8 cellular contexts compared by ENCODE assay signal in the genomic region with DNA sequence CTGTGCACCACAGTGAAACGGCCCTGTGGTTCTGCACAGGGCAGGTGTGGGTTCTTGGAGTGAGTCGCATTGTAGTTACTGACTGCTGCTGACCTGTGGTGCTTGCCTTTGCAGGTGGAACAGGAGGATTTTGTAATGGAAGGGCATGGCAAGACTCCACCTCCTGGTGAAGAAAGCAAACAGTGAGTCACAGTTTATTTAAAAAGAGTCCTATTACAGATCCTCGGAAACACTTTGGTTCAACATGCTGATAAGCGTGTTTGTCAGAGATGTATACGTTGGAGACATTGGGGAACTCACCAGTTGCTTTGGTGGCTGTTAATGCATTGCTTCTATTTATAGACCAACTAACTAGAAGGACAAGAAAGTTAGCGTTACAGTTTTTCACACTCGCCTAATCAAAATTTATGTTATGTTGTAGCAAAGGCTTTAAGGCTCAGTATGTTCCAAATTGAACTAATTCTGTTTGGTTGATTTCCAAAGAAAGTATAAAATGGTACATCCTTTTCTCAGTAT. TPM values are rescaled to one million over a fixed set of nuclear protein-coding genes. Genes with fewer than 3 reads are reported as not detected.
DNase-seq lines count a peak whose midpoint lies in the region; ATAC-seq, FAIRE-seq and TF ChIP-seq lines count a peak whose summit lies in the region.

No MANE protein-coding gene starts in this region.

- H3K9me3 ChIP-seq in osteoblast (ENCODE audit: low read depth, low read length) = no peaks in the 10 kb centered on the region

- H3K27ac ChIP-seq in HL-60 (replicated peaks) = peak overlapping the region; percentile 60
- no peak overlapping the region for H3K27ac ChIP-seq in osteoblast (ENCODE audit: low read depth, low read length)

- H2AFZ ChIP-seq in osteoblast (ENCODE audit: low read length) = no peak overlapping the region

- no peak for ATAC-seq in GM19455 (IDR thresholded peaks at IDR 0.05; ENCODE audit: unreplicated experiment)

- no peaks in the 10 kb centered on the region for H3K4me1 ChIP-seq in osteoblast (ENCODE audit: insufficient read depth, low read length)

- H3K36me3 ChIP-seq in osteoblast (ENCODE audit: insufficient read depth, low read length) = no peaks in the 10 kb centered on the region

- H3K4me2 ChIP-seq in osteoblast (ENCODE audit: insufficient read depth, low read length) = no peak overlapping the region

- no peaks in the 10 kb centered on the region for H3K27me3 ChIP-seq in HL-60 (ENCODE audit: insufficient read depth, poor library complexity, severe bottlenecking)
- no peaks in the 10 kb centered on the region for H3K27me3 ChIP-seq in osteoblast (ENCODE audit: insufficient read depth, low read length)

- no peaks in the 10 kb centered on the region for H4K20me1 ChIP-seq in osteoblast (ENCODE audit: insufficient read depth, low read length)

- FAIRE-seq in D721Med (lab: Jason Lieb, UNC) = no peak

- no peaks in the 10 kb centered on the region for H3K79me2 ChIP-seq in osteoblast (ENCODE audit: insufficient read depth, low read length)

- no peak overlapping the region; the same call in 1 of the 2 replicates for H3K4me3 ChIP-seq in HL-60 (replicated peaks; ENCODE audit: insufficient read depth, low read length)
- no peak overlapping the region for H3K4me3 ChIP-seq in epithelial cell of esophagus (ENCODE audit: low read length)
- no peak overlapping the region for H3K4me3 ChIP-seq in osteoblast (ENCODE audit: insufficient read depth, low read length)

- peak; percentile 17 for DNase-seq in AG20443 (ENCODE audit: low spot score)
- DNase-seq in HL-60 (ENCODE audit: low read depth in 1 of 2, low spot score in 1 of 2) = peak; percentile 66 to 75
- peak; percentile 90 for DNase-seq in OCI-M1 (lab: John Stamatoyannopoulos, UW)
- DNase-seq in epithelial cell of esophagus (ENCODE audit: low read depth) = peak; percentile 91
- peak; percentile 60 for DNase-seq in osteoblast (ENCODE audit: insufficient read length, low spot score, missing footprints)
- no peak for DNase-seq in NCI-H1694 (lab: John Stamatoyannopoulos, UW)
- no peak for DNase-seq in D721Med (ENCODE audit: insufficient read length, low spot score)

- TF ChIP-seq CTCF in HL-60 (IDR thresholded peaks at IDR 0.05; ENCODE audit: insufficient read depth, low read length) (peak; percentile 6), epithelial cell of esophagus (IDR thresholded peaks at IDR 0.05; ENCODE audit: insufficient read depth, low read depth, low read length, missing control alignments) (peak; percentile 37), osteoblast (IDR thresholded peaks at IDR 0.05; ENCODE audit: extremely low read depth, low read depth, low read length) (peak; percentile 16), D721Med (IDR thresholded peaks at IDR 0.05; ENCODE audit: insufficient read depth, missing control alignments) (no peak)

RNA-seq across cellular contexts. Expression of a gene that starts 21.7 kb away (rescaled TPM):
- 26.4 and 33.9 TPM in 2 replicates for total RNA-seq in osteoblast

Comparison
In these comparisons a context has a peak if more than half of its experiments do, and no peak if none do; other contexts are left out.
1. DNase-seq: peak in AG20443 (single experiment), HL-60 (2 of 2), OCI-M1 (single experiment), epithelial cell of esophagus (single experiment) and osteoblast (single experiment); none in NCI-H1694 (single experiment) and D721Med (single experiment).